8 cellular contexts compared by ENCODE assay signal in genomic region chr17:77542551-77543490, GRCh38.
DNase-seq lines count a peak whose midpoint lies in the region; ATAC-seq and TF ChIP-seq lines count a peak whose summit lies in the region.

No MANE protein-coding gene starts in this region.

- H3K27me3 ChIP-seq in BJ (ENCODE audit: control insufficient read depth, insufficient read depth, low read length) (peaks cover 12% of the 10 kb centered on the region), lower lobe of right lung (ENCODE audit: low read depth) (peaks cover 13% of the 10 kb centered on the region)

- H3K36me3 ChIP-seq in BJ (ENCODE audit: control insufficient read depth, insufficient read depth, low read length) (no peaks in the 10 kb centered on the region), lower lobe of right lung (no peaks in the 10 kb centered on the region)

- TF ChIP-seq CTCF in BJ (IDR thresholded peaks at IDR 0.05; ENCODE audit: insufficient read depth, low read depth, low read length) (peak; percentile 96), HFF-Myc (IDR thresholded peaks at IDR 0.05; ENCODE audit: low read depth, low read length, missing control alignments) (peak; percentile 93), lower lobe of right lung (IDR thresholded peaks at IDR 0.05) (peak; percentile 92)

- no peak overlapping the region for H3K4me3 ChIP-seq in BJ (ENCODE audit: low read depth, low read length)
- H3K4me3 ChIP-seq in HFF-Myc (replicated peaks; ENCODE audit: low read depth, low read length), result no peak overlapping the region
- H3K4me3 ChIP-seq in lower lobe of right lung, result no peak overlapping the region

- POLR2A ChIA-PET in BJ (lab: Charles Lee), result no interaction called here

- DNase-seq in BJ (ENCODE audit: low read depth) (peak; percentile 24), HFF-Myc (ENCODE audit: extremely low read depth, low read depth) (peak; percentile 62), NCI-H526 (lab: John Stamatoyannopoulos, UW) (peak; percentile 81 to 95), lower lobe of right lung (peak; percentile 81)
- peak; percentile 45 to 54 for DNase-seq in activated CD4-positive, alpha-beta T cell treated with anti-CD3 and anti-CD28 coated beads, Interleukin-2, amount 50 U/mL, for 4 hours
- DNase-seq in effector CD4-positive, alpha-beta T cell, result peak; percentile 20
- peak; percentile 21 for DNase-seq in stimulated activated CD8-positive, alpha-beta memory T cell treated with anti-CD3 and anti-CD28 coated beads, Interleukin-12 subunit alpha, Interleukin-12 subunit beta, amount 100 ng/mL, for 4 hours (ENCODE audit: low read depth)

- H3K4me1 ChIP-seq in lower lobe of right lung, result no peaks in the 10 kb centered on the region

- no peaks in the 10 kb centered on the region for H3K9me3 ChIP-seq in lower lobe of right lung

- intact Hi-C loops in lower lobe of right lung (cut with DNase I), result no loop called here

- CTCF ChIA-PET in BJ (lab: Yijun Ruan, JAX), result interaction anchor here (0.6 to 6.4 kb wide), 50 partner anchors 8 to 681 kb away, joined by 3 to 147 read pairs (median 4); partner anchors contain the start of gene TNRC6C

- H3K27ac ChIP-seq in lower lobe of right lung, result no peak overlapping the region

- peak; percentile 94 to 97 for ATAC-seq in lower lobe of right lung
- no peak for ATAC-seq in HG02759 (IDR thresholded peaks at IDR 0.05; ENCODE audit: unreplicated experiment)

Comparison
In these comparisons a context has a peak if more than half of its experiments do, and no peak if none do; other contexts are left out.
1. DNase-seq: peak in every context shown above with its lines; median percentile 88 in NCI-H526; 81 in lower lobe of right lung; 62 in HFF-Myc; 50 in activated CD4-positive, alpha-beta T cell treated with anti-CD3 and anti-CD28 coated beads, Interleukin-2, amount 50 U/mL, for 4 hours; 24 in BJ; 21 in stimulated activated CD8-positive, alpha-beta memory T cell treated with anti-CD3 and anti-CD28 coated beads, Interleukin-12 subunit alpha, Interleukin-12 subunit beta, amount 100 ng/mL, for 4 hours; 20 in effector CD4-positive, alpha-beta T cell.